In genomic region chr9:106869458-106869857, GRCh38 we compare ENCODE assay signal across 11 cellular contexts. TPM values are rescaled to one million over a fixed set of nuclear protein-coding genes. Genes with fewer than 3 reads are reported as not detected.
DNase-seq lines count a peak whose midpoint lies in the region; ATAC-seq, FAIRE-seq and TF ChIP-seq lines count a peak whose summit lies in the region.
"Had no signal": no experiment of that assay in that cellular context is flagged by ENCODE, and none has a peak within 500 bp of the region (broad histone marks: within the 10 kb centered on the region; RNA-seq: fewer than 3 reads in every experiment).

No MANE protein-coding gene starts in this region.

- peak overlapping the region; percentile 18 for H3K4me2 ChIP-seq in GM23248 (ENCODE audit: unreplicated experiment)

- peak overlapping the region; percentile 30; the same call in 1 of the 2 replicates for H3K27ac ChIP-seq in GM23248
- peak overlapping the region; percentile 25 for H3K27ac ChIP-seq in cingulate gyrus (ENCODE audit: low read depth, low read length)
- peak overlapping the region; percentile 48 to 90 (median 75) for H3K27ac ChIP-seq in gastrocnemius medialis
- H3K27ac ChIP-seq in A673 (ENCODE audit: low read depth, low read length, poor library complexity, severe bottlenecking), result no peak overlapping the region

- intact Hi-C loops in gastrocnemius medialis (cut with DNase I; ENCODE audit: low total_unique reads), result loop anchor here (10.0 kb wide), 2 partner anchors 305 to 1175 kb away; partner anchors contain the start of gene TMEM38B
- intact Hi-C loops in A673 (cut with micrococcal nuclease; ENCODE audit: unreplicated experiment), result no loop called here

- no peaks in the 10 kb centered on the region for H3K79me2 ChIP-seq in GM23248 (ENCODE audit: insufficient read depth)

- H3K9ac ChIP-seq in GM23248, result no peak overlapping the region

- no peaks in the 10 kb centered on the region for H4K20me1 ChIP-seq in GM23248 (ENCODE audit: insufficient read depth)

- peaks cover 28% of the 10 kb centered on the region for H3F3A ChIP-seq in GM23248 (ENCODE audit: insufficient read depth)

- peak; percentile 32 for DNase-seq in GM23248
- DNase-seq in gastrocnemius medialis, result no peak
- no peak for DNase-seq in A673 (ENCODE audit: low spot score)
- no peak for DNase-seq in middle frontal gyrus (ENCODE audit: extremely low spot score, low spot score)
- DNase-seq: foreskin fibroblast; NCI-H1092; stimulated activated CD4-positive, alpha-beta T cell treated with anti-CD3 and anti-CD28 coated beads, Interleukin-1b, Interleukin-23, amount 100 ng/mL, for 48 hours had no signal

- no peaks in the 10 kb centered on the region for H3K36me3 ChIP-seq in GM23248 (ENCODE audit: low read depth)
- no peaks in the 10 kb centered on the region for H3K36me3 ChIP-seq in gastrocnemius medialis
- no peaks in the 10 kb centered on the region for H3K36me3 ChIP-seq in A673 (ENCODE audit: insufficient read depth, low read length, poor library complexity, severe bottlenecking)

- peak; percentile 27 for FAIRE-seq in islet of Langerhans (lab: Jason Lieb, UNC)

- no peaks in the 10 kb centered on the region for H3K9me2 ChIP-seq in GM23248 (ENCODE audit: insufficient read depth)

- CTCF ChIA-PET in A673 (lab: Charles Lee), result no interaction called here

- TF ChIP-seq POLR2A in gastrocnemius medialis (IDR thresholded peaks at IDR 0.05), result no peak

- no TSS peak for BruUV-seq in A673 (replicated peaks; lab: Mats Ljungman, UMichigan)

- H3K4me1 ChIP-seq in GM23248 (ENCODE audit: insufficient read depth) (peaks cover 13% of the 10 kb centered on the region), gastrocnemius medialis (peaks cover 72 to 90% of the 10 kb centered on the region in 2 donors), A673 (ENCODE audit: insufficient read depth, low read length, poor library complexity, severe bottlenecking) (peaks cover 5% of the 10 kb centered on the region)

- peak overlapping the region; percentile 43; the same call in 1 of the 2 replicates for H2AFZ ChIP-seq in GM23248

- peak in 1 of 2 donors; percentile 36 for ATAC-seq in gastrocnemius medialis
- no peak for ATAC-seq in GM19324 (IDR thresholded peaks at IDR 0.05; ENCODE audit: low FRiP score, unreplicated experiment)
- ATAC-seq in HG03097 (IDR thresholded peaks at IDR 0.05; ENCODE audit: low FRiP score, unreplicated experiment), result no peak

- no peak for TF ChIP-seq CTCF in gastrocnemius medialis (IDR thresholded peaks at IDR 0.05 in 4 of 5, conservative IDR thresholded peaks at IDR 0.05 in 1 of 5)
- TF ChIP-seq CTCF in A673 (conservative IDR thresholded peaks at IDR 0.05; ENCODE audit: low read depth, low read length), result no peak

- in situ Hi-C loops in GM23248 (cut with MboI), result no loop called here
- in situ Hi-C loops in gastrocnemius medialis (cut with MboI; ENCODE audit: low sequenced_read_pairs in 4 of 4), result loop anchor here in 1 of 4 donors (25.0 kb wide), 1 partner anchor 957 kb away; no protein-coding TSS in a partner anchor

- H3K4me3 ChIP-seq in GM23248 (no peak overlapping the region), gastrocnemius medialis (no peak overlapping the region), A673 (ENCODE audit: low read depth, low read length, poor library complexity, severe bottlenecking) (no peak overlapping the region)

- H3K9me3 ChIP-seq in GM23248 (ENCODE audit: low read depth), result no peaks in the 10 kb centered on the region
- H3K9me3 ChIP-seq in gastrocnemius medialis, result no peaks in the 10 kb centered on the region
- no peaks in the 10 kb centered on the region for H3K9me3 ChIP-seq in A673 (ENCODE audit: low read depth, low read length, poor library complexity, severe bottlenecking)

- POLR2A ChIA-PET in A673 (lab: Charles Lee; ENCODE audit: low non-redundant PET), result no interaction called here

- WGBS in GM23248 (ENCODE audit: low coverage in 1 of 2, low lambda C conversion rate in 2 of 2, missing lambda C conversion rate in 2 of 2), 2 experiments, result 21 to 25% methylated on average over 3 of the region's 3 CpGs

- H3K27me3 ChIP-seq in GM23248 (replicated peaks; ENCODE audit: insufficient read depth), result no peaks in the 10 kb centered on the region
- H3K27me3 ChIP-seq in gastrocnemius medialis, result no peaks in the 10 kb centered on the region
- no peaks in the 10 kb centered on the region for H3K27me3 ChIP-seq in A673 (replicated peaks; ENCODE audit: insufficient read depth, low read depth, low read length, poor library complexity)

RNA-seq across cellular contexts. Expression of gene ZNF462, which starts 6.5 kb away (rescaled TPM):
- 2.5 and 5.0 TPM in 2 replicates for total RNA-seq in GM23248 (2014; rRNA removed; shearing (Covaris generic))
- polyA plus RNA-seq in GM23248 (2016; fragmentation: Nextera tagmentation; extraction: Ambion mirVana), result 1.1 and 1.5 TPM in 2 replicates
- total RNA-seq in gastrocnemius medialis (10 to 100 TPM in 2 of 4 donors, 1 to 10 TPM in 2; 9.3 to 13.3 (median 11.4) TPM), A673 (2021) (38.4 and 40.5 TPM in 2 replicates)
